ENCODE assay signal across 20 cellular contexts in genomic region chr9:69171049-69171448, GRCh38. TPM values are rescaled to one million over a fixed set of nuclear protein-coding genes. Genes with fewer than 3 reads are reported as not detected.
DNase-seq lines count a peak whose midpoint lies in the region; FAIRE-seq and TF ChIP-seq lines count a peak whose summit lies in the region.
"Had no signal": no experiment of that assay in that cellular context is flagged by ENCODE, and none has a peak within 500 bp of the region (broad histone marks: within the 10 kb centered on the region; RNA-seq: fewer than 3 reads in every experiment).

No MANE protein-coding gene starts in this region.

- POLR2A ChIA-PET in MCF 10A (lab: Yijun Ruan, JAX), result interaction anchor here (0.6 to 5.3 kb wide), 13 partner anchors 9 to 135 kb away, joined by 3 to 65 read pairs (median 4); no protein-coding TSS in a partner anchor

- no peaks in the 10 kb centered on the region for H3K9me3 ChIP-seq in keratinocyte (ENCODE audit: control insufficient read depth, low read depth, low read length)
- H3K9me3 ChIP-seq: pancreas, SJCRH30 had no signal

- no peaks in the 10 kb centered on the region for H3K9me1 ChIP-seq in keratinocyte (ENCODE audit: control insufficient read depth, extremely low read depth, insufficient read depth, low read length)

- no TSS peak for BruUV-seq in MCF 10A (replicated peaks; lab: Mats Ljungman, UMichigan)

- H3K36me3 ChIP-seq in keratinocyte (ENCODE audit: control insufficient read depth in 2 of 2, extremely low read depth in 1 of 2, insufficient read depth in 2 of 2, low read length in 2 of 2), result no peaks in the 10 kb centered on the region
- H3K36me3 ChIP-seq: pancreas, SJCRH30 had no signal

- H3K27me3 ChIP-seq in keratinocyte (ENCODE audit: control insufficient read depth, extremely low read depth, insufficient read depth, low read length), result no peaks in the 10 kb centered on the region
- H3K27me3 ChIP-seq: pancreas, SJCRH30 had no signal

- H3K4me1 Mint-ChIP-seq in MCF 10A (ENCODE audit: insufficient read depth, unreplicated experiment), result peaks cover 37% of the 10 kb centered on the region

- DNase-seq in A172 (ENCODE audit: low spot score), result peak; percentile 79
- peak; percentile 32 for DNase-seq in HTR-8/SVneo (ENCODE audit: insufficient read length, low spot score)
- DNase-seq in MCF 10A (ENCODE audit: unreplicated experiment), result peak; percentile 82
- peak; percentile 82 for DNase-seq in keratinocyte (ENCODE audit: low read depth, low spot score)
- DNase-seq in NCI-H2171 (lab: John Stamatoyannopoulos, UW), result no peak
- DNase-seq in stimulated activated CD4-positive, alpha-beta T cell treated with anti-CD3 and anti-CD28 coated beads, Interleukin-12 subunit alpha, Interleukin-12 subunit beta, amount 100 ng/mL, for 4 hours, result no peak
- no peak for DNase-seq in inferior parietal cortex (ENCODE audit: extremely low spot score)
- DNase-seq in cerebellum (ENCODE audit: low spot score), result no peak
- DNase-seq: activated B cell treated with CpG ODN at 0.5 μM for 24 hours; activated T-cell treated with anti-CD3 and anti-CD28 coated beads, Interleukin-2, amount 50 U/mL, for 4 hours; amniotic stem cell; DMS153; effector memory CD4-positive, alpha-beta T cell; hippocampal formation; NCI-H1092; NCI-H748 treated with DMSO at 0.1 percent for 48 hours; pancreas; SJCRH30; stimulated activated CD4-positive, alpha-beta T cell treated with anti-CD3 and anti-CD28 coated beads, Interleukin-2, amount 100 ng/mL, for 24 hours had no signal

- dilution Hi-C loops in keratinocyte (cut with MboI; ENCODE audit: extremely low pct_ligation_motif_present, low sequenced_read_pairs), result no loop called here

- peak overlapping the region; percentile 100 for H3K27ac ChIP-seq in keratinocyte (ENCODE audit: control insufficient read depth, insufficient read depth, low read length)
- H3K27ac ChIP-seq: pancreas, SJCRH30 had no signal

- H3K27ac Mint-ChIP-seq in MCF 10A (ENCODE audit: low read depth, unreplicated experiment), result peak overlapping the region; percentile 66
- H3K27ac Mint-ChIP-seq: activated B cell treated with CpG ODN at 0.5 μM for 24 hours, memory B cell had no signal

- H3K9me3 Mint-ChIP-seq in MCF 10A (ENCODE audit: unreplicated experiment), result no peaks in the 10 kb centered on the region
- H3K9me3 Mint-ChIP-seq: activated B cell treated with CpG ODN at 0.5 μM for 24 hours; activated T-cell treated with anti-CD3 and anti-CD28 coated beads, Interleukin-2, amount 50 U/mL, for 4 hours; memory B cell had no signal

- TF ChIP-seq CTCF in MCF 10A (IDR thresholded peaks at IDR 0.05; ENCODE audit: unreplicated experiment) (no peak), keratinocyte (optimal IDR thresholded peaks at IDR 0.05 in 1 of 3, IDR thresholded peaks at IDR 0.05 in 1 of 3, conservative IDR thresholded peaks at IDR 0.05 in 1 of 3; ENCODE audit: extremely low read depth in 1 of 3, insufficient read depth in 2 of 3, low read length in 3 of 3) (no peak)

- H3K27me3 Mint-ChIP-seq in MCF 10A (ENCODE audit: insufficient read depth, unreplicated experiment), result no peaks in the 10 kb centered on the region

- peak overlapping the region; percentile 41 for H3K4me3 Mint-ChIP-seq in MCF 10A (ENCODE audit: unreplicated experiment)
- H3K4me3 Mint-ChIP-seq: activated B cell treated with CpG ODN at 0.5 μM for 24 hours; activated T-cell treated with anti-CD3 and anti-CD28 coated beads, Interleukin-2, amount 50 U/mL, for 4 hours; memory B cell had no signal

- no peaks in the 10 kb centered on the region for H4K20me1 ChIP-seq in keratinocyte (ENCODE audit: control insufficient read depth, extremely low read depth, insufficient read depth, low read length)

- peaks cover 11% of the 10 kb centered on the region for H3K36me3 Mint-ChIP-seq in MCF 10A (ENCODE audit: insufficient read depth, unreplicated experiment)
- H3K36me3 Mint-ChIP-seq: memory B cell had no signal

- CTCF ChIA-PET in MCF 10A (lab: Yijun Ruan, JAX), result interaction anchor here (0.9 to 1.3 kb wide), 5 partner anchors 9 to 77 kb away, joined by 3 to 9 read pairs (median 3); no protein-coding TSS in a partner anchor

- peaks cover 25% of the 10 kb centered on the region for H3K79me2 ChIP-seq in keratinocyte (ENCODE audit: control insufficient read depth, insufficient read depth, low read length)

- peak overlapping the region; percentile 65 for H3K9ac ChIP-seq in keratinocyte (ENCODE audit: control insufficient read depth, extremely low read depth, insufficient read depth, low read length)

- no peak for FAIRE-seq in HTR-8/SVneo (lab: Jason Lieb, UNC)
- peak; percentile 95 for FAIRE-seq in keratinocyte (lab: Jason Lieb, UNC)
- FAIRE-seq: pancreas had no signal

- H3K4me1 ChIP-seq in keratinocyte (ENCODE audit: control insufficient read depth, extremely low read depth, insufficient read depth, low read length), result peaks cover 52% of the 10 kb centered on the region
- H3K4me1 ChIP-seq: SJCRH30 had no signal

- peak overlapping the region; percentile 75 for H3K4me2 ChIP-seq in keratinocyte (ENCODE audit: control insufficient read depth, extremely low read depth, insufficient read depth, low read depth, low read length)

- H3K4me3 ChIP-seq in keratinocyte (ENCODE audit: control insufficient read depth in 2 of 3, extremely low read depth in 1 of 3, insufficient read depth in 2 of 3, low read depth in 1 of 3, low read length in 3 of 3), result peak overlapping the region in 1 of 3 experiments; percentile 13
- H3K4me3 ChIP-seq: pancreas, SJCRH30 had no signal

- intact Hi-C loops in MCF 10A (cut with micrococcal nuclease), result no loop called here

- no peak overlapping the region for H2AFZ ChIP-seq in keratinocyte (ENCODE audit: control insufficient read depth, low read length)

RNA-seq across cellular contexts. Expression of gene TJP2, which starts 3.0 kb away (rescaled TPM):
- 81.1 and 84.6 TPM in 2 replicates for total RNA-seq in A172 (2014; rRNA removed; shearing (Covaris generic))
- total RNA-seq in MCF 10A (2022) (47.2 and 52.2 TPM in 2 replicates), cerebellum (23.0 TPM)
- 34.9 to 74.8 TPM (median 65.5 TPM) in 3 replicates for polyA plus RNA-seq in keratinocyte
- 80.3 TPM for polyA plus RNA-seq in keratinocyte (2011; ENCODE audit: low read depth)
- polyA plus RNA-seq in keratinocyte (2011; cell fraction: cytosol; rRNA removed), result 29.8 and 43.8 TPM in 2 replicates
- polyA plus RNA-seq in keratinocyte (2011; cell fraction: nucleus; rRNA removed), result 81.2 and 90.1 TPM in 2 replicates
- polyA plus RNA-seq in keratinocyte (2012; ENCODE audit: low replicate concordance), result 69.1 and 83.8 TPM in 2 replicates
- polyA minus RNA-seq in keratinocyte, result 26.5 to 64.6 TPM (median 29.1 TPM) in 3 replicates
- 45.5 TPM for polyA minus RNA-seq in keratinocyte (2011; cell fraction: cytosol; rRNA and poly(A)+ RNA removed)
- 70.3 and 120 TPM in 2 replicates for polyA minus RNA-seq in keratinocyte (2011; cell fraction: nucleus; rRNA and poly(A)+ RNA removed)

Comparison
In these comparisons a context has a peak if more than half of its experiments do, and no peak if none do; other contexts are left out.
1. DNase-seq: peak in A172 (single experiment), HTR-8/SVneo (single experiment), MCF 10A (single experiment) and keratinocyte (single experiment); none in NCI-H2171 (single experiment), stimulated activated CD4-positive, alpha-beta T cell treated with anti-CD3 and anti-CD28 coated beads, Interleukin-12 subunit alpha, Interleukin-12 subunit beta, amount 100 ng/mL, for 4 hours (single experiment), inferior parietal cortex (single experiment) and cerebellum (single experiment).